In genomic region chr19:16566161-16566560, GRCh38 we compare ENCODE assay signal across 2 cellular contexts.
TF ChIP-seq lines count a peak whose summit lies in the region.

No MANE protein-coding gene starts in this region.

TF ChIP-seq in HepG2, 621 proteins besides CTCF, POLR2A, EP300 and RAD21:
- TF ChIP-seq ZBTB7B (CRISPR knock-in tag; IDR thresholded peaks at IDR 0.05): no peak
- no peak for TF ChIP-seq ZNF547 (CRISPR knock-in tag; IDR thresholded peaks at IDR 0.05)
- no peak for TF ChIP-seq ZSCAN30 (CRISPR knock-in tag; IDR thresholded peaks at IDR 0.05)
- no peak for TF ChIP-seq MAFK (conservative IDR thresholded peaks at IDR 0.05 in 1 of 2, IDR thresholded peaks at IDR 0.05 in 1 of 2; ENCODE audit: low read length in 2 of 2)
- TF ChIP-seq ARNT (IDR thresholded peaks at IDR 0.05): no peak
TF ChIP-seq in HepG2: peak in this region for 0.

TF ChIP-seq in SK-N-SH, 30 proteins besides CTCF, POLR2A, EP300 and RAD21:
- TF ChIP-seq RXRA (IDR thresholded peaks at IDR 0.05; ENCODE audit: borderline replicate concordance, low read depth) (no peak), USF1 (IDR thresholded peaks at IDR 0.05; ENCODE audit: borderline replicate concordance, low read depth) (no peak), POLR2AphosphoS5 (IDR thresholded peaks at IDR 0.05; ENCODE audit: low read depth, low read length) (no peak), CHD2 (IDR thresholded peaks at IDR 0.05; ENCODE audit: low read length, partially characterized antibody) (no peak), SMC3 (IDR thresholded peaks at IDR 0.05; ENCODE audit: low read depth, low read length) (no peak), EZH2phosphoT487 (IDR thresholded peaks at IDR 0.05; ENCODE audit: borderline replicate concordance, low read depth) (no peak), TAF1 (IDR thresholded peaks at IDR 0.05; ENCODE audit: borderline replicate concordance, low read depth, low read length) (no peak), ZBTB33 (IDR thresholded peaks at IDR 0.05; ENCODE audit: borderline replicate concordance, low read depth) (no peak), ELF1 (IDR thresholded peaks at IDR 0.05) (no peak), YY1 (IDR thresholded peaks at IDR 0.05; ENCODE audit: low read depth) (no peak)
- TF ChIP-seq, protein P1, sequence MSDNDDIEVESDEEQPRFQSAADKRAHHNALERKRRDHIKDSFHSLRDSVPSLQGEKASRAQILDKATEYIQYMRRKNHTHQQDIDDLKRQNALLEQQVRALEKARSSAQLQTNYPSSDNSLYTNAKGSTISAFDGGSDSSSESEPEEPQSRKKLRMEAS (IDR thresholded peaks at IDR 0.05; ENCODE audit: low read depth): no peak
- TF ChIP-seq, protein P2, sequence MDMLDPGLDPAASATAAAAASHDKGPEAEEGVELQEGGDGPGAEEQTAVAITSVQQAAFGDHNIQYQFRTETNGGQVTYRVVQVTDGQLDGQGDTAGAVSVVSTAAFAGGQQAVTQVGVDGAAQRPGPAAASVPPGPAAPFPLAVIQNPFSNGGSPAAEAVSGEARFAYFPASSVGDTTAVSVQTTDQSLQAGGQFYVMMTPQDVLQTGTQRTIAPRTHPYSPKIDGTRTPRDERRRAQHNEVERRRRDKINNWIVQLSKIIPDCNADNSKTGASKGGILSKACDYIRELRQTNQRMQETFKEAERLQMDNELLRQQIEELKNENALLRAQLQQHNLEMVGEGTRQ (IDR thresholded peaks at IDR 0.05; ENCODE audit: borderline replicate concordance, low read depth, low read length): no peak
